ENCODE assay signal across 9 cellular contexts in genomic region chr14:57865450-57866198, GRCh38. TPM values are rescaled to one million over a fixed set of nuclear protein-coding genes. Genes with fewer than 3 reads are reported as not detected.
DNase-seq lines count a peak whose midpoint lies in the region; ATAC-seq and TF ChIP-seq lines count a peak whose summit lies in the region.
"Had no signal": no experiment of that assay in that cellular context is flagged by ENCODE, and none has a peak within 500 bp of the region (broad histone marks: within the 10 kb centered on the region; RNA-seq: fewer than 3 reads in every experiment).

Gene SLC35F4, minus strand, starts transcription at chr14:57866092.

- H3K9me3 ChIP-seq in body of pancreas = no peaks in the 10 kb centered on the region

- ATAC-seq in body of pancreas = peak; percentile 75
- ATAC-seq in GM18520 (IDR thresholded peaks at IDR 0.05; ENCODE audit: unreplicated experiment) = no peak

- H3K9me3 Mint-ChIP-seq in osteocyte (ENCODE audit: unreplicated experiment) = no peaks in the 10 kb centered on the region

- H3K27me3 Mint-ChIP-seq in osteocyte (ENCODE audit: unreplicated experiment) = peaks cover 29% of the 10 kb centered on the region

- H3K36me3 Mint-ChIP-seq in osteocyte (ENCODE audit: unreplicated experiment) = no peaks in the 10 kb centered on the region

- no peaks in the 10 kb centered on the region for H3K36me3 ChIP-seq in body of pancreas (replicated peaks in 1 of 2; ENCODE audit: insufficient read depth in 1 of 2, low read depth in 2 of 2)

- no peaks in the 10 kb centered on the region for H3K4me1 Mint-ChIP-seq in osteocyte (ENCODE audit: unreplicated experiment)

- DNase-seq in stimulated activated CD4-positive, alpha-beta T cell treated with anti-CD3 and anti-CD28 coated beads, Interleukin-15, amount 100 ng/mL, for 24 hours = peak; percentile 7
- DNase-seq in stimulated activated CD4-positive, alpha-beta T cell treated with anti-CD3 and anti-CD28 coated beads, Interleukin-12 subunit alpha, Interleukin-12 subunit beta, amount 100 ng/mL, for 4 hours = no peak
- DNase-seq in body of pancreas = peak; percentile 37 to 53 (median 43)
- peak; percentile 93 for DNase-seq in left kidney (ENCODE audit: low read depth, low spot score)
- DNase-seq in effector CD8-positive, alpha-beta T cell (lab: John Stamatoyannopoulos, UW) = no peak
- no peak for DNase-seq in osteocyte (ENCODE audit: extremely low spot score, unreplicated experiment)
- no peak for DNase-seq in NCI-H1436 (lab: John Stamatoyannopoulos, UW)

- peaks cover 0 to 15% of the 10 kb centered on the region in 2 donors for H3K27me3 ChIP-seq in body of pancreas

- TF ChIP-seq POLR2A in body of pancreas (IDR thresholded peaks at IDR 0.05) = no peak

- whole genome bisulfite sequencing in body of pancreas, 2 donors = 2% methylated on average over 82 of the region's 87 CpGs; no CpG with 5 or more reads in 1 of the 2 donors

- intact Hi-C loops in body of pancreas (cut with DNase I) = no loop called here

- H3K4me3 ChIP-seq in body of pancreas = peak within 1 kb of the TSS in 1 of 2 donors; percentile 5
- H3K4me3 ChIP-seq: SK-N-MC had no signal

- TF ChIP-seq CTCF in body of pancreas (IDR thresholded peaks at IDR 0.05) (no peak), osteocyte (IDR thresholded peaks at IDR 0.05) (no peak)

- no peak within 1 kb of the TSS for H3K27ac Mint-ChIP-seq in osteocyte (ENCODE audit: unreplicated experiment)

- H3K27ac ChIP-seq in body of pancreas = no peak within 1 kb of the TSS
- H3K27ac ChIP-seq: SK-N-MC had no signal

- peaks cover 16% of the 10 kb centered on the region for H3K4me1 ChIP-seq in body of pancreas

- no peak within 1 kb of the TSS for H3K4me3 Mint-ChIP-seq in osteocyte (ENCODE audit: unreplicated experiment)

RNA-seq across cellular contexts. Expression of gene SLC35F4, which starts in this region (rescaled TPM):
- not detected for total RNA-seq in body of pancreas
- not detected in 2 replicates for total RNA-seq in osteocyte

Comparison
In these comparisons a context has a peak if more than half of its experiments do, and no peak if none do; other contexts are left out.
1. DNase-seq: peak in stimulated activated CD4-positive, alpha-beta T cell treated with anti-CD3 and anti-CD28 coated beads, Interleukin-15, amount 100 ng/mL, for 24 hours (single experiment) and left kidney (single experiment); none in stimulated activated CD4-positive, alpha-beta T cell treated with anti-CD3 and anti-CD28 coated beads, Interleukin-12 subunit alpha, Interleukin-12 subunit beta, amount 100 ng/mL, for 4 hours (single experiment), effector CD8-positive, alpha-beta T cell (single experiment), osteocyte (single experiment) and NCI-H1436 (single experiment).
2. Peak in DNase-seq and ATAC-seq in body of pancreas; RNA of the gene not detected or under 1 TPM.